In the genomic region with DNA sequence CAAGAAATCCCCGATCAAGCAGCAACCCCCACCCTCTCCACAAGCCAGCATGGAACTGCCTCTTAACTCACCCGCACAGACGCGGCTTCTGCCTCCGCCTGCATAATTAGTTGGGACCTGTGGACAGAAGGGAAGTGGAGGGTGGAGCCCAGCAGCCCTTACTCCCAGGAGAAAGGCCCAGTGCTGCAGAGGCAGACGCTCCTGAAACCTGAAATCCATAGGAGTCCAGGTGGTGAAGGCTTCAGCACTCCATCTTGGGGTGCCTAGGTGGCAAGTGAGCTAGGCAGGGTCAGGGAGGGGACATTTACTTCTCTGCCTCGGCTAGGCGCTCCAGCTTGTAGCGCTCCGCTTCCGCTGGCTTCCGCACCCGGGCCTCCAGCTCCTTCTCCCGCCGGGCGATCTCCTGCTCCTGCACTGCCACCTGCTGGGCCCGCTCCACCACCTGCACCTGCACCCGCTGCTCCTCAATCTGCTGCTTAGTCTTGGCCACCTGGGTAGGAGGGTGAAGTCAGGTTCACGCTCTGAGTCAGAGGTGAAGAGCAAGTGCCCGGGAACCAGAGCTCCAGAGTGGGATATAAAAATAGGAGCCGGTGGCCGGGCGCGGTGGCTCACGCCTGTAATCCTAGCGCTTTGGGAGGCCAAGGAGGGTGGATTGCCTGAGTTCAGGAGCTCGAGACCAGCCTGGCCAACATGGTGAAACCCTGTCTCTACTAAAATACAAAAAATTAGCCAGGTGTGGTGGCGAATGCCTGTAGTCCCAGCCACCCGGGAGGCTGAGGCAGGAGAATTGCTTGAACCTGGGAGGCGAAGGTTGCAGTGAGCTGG, we compare ENCODE assay signal across 8 cellular contexts.
DNase-seq lines count a peak whose midpoint lies in the region; ATAC-seq and TF ChIP-seq lines count a peak whose summit lies in the region.

No MANE protein-coding gene starts in this region.

- no peak overlapping the region for H3K27ac Mint-ChIP-seq in nephron progenitor cell

- ATAC-seq in HG03045 (IDR thresholded peaks at IDR 0.05; ENCODE audit: unreplicated experiment) (peak; percentile 56), GM21526 (IDR thresholded peaks at IDR 0.05; ENCODE audit: low FRiP score, unreplicated experiment) (no peak)

- H3K4me1 ChIP-seq in stomach smooth muscle (ENCODE audit: control insufficient read depth, insufficient read depth, low read length) = peaks cover 19% of the 10 kb centered on the region

- no peak overlapping the region for H3K4me3 Mint-ChIP-seq in nephron progenitor cell

- peak overlapping the region in 1 of 2 donors; percentile 58 for H3K9ac ChIP-seq in stomach smooth muscle (ENCODE audit: low read length in 2 of 2)

- peaks cover 33% of the 10 kb centered on the region for H3K36me3 Mint-ChIP-seq in nephron progenitor cell (ENCODE audit: low read depth)

- H3K36me3 ChIP-seq in stomach smooth muscle (ENCODE audit: control insufficient read depth in 2 of 2, insufficient read depth in 2 of 2, low read length in 2 of 2) = peaks cover 37 to 47% of the 10 kb centered on the region in 2 donors

- H3K4me3 ChIP-seq in epithelial cell of esophagus (ENCODE audit: low read length) (peak overlapping the region; percentile 15), stomach smooth muscle (ENCODE audit: low read length in 2 of 2) (peak overlapping the region in 1 of 2 donors; percentile 15)

- peak overlapping the region; percentile 53 for H3K27ac ChIP-seq in stomach smooth muscle (ENCODE audit: low read length)

- DNase-seq in DMS79 treated with DMSO at 0.1 percent for 48 hours (lab: John Stamatoyannopoulos, UW) (peak; percentile 84), NCI-H526 (lab: John Stamatoyannopoulos, UW) (peak; percentile 49 to 94), epithelial cell of esophagus (ENCODE audit: low read depth) (peak; percentile 91), nephron progenitor cell (peak; percentile 80)
- DNase-seq in activated CD8-positive, alpha-beta memory T cell treated with anti-CD3 and anti-CD28 coated beads, Interleukin-2, amount 50 U/mL, for 4 hours = peak; percentile 85

- H3K27me3 ChIP-seq in stomach smooth muscle (ENCODE audit: control insufficient read depth in 1 of 2, insufficient read depth in 2 of 2, low read length in 2 of 2) = no peaks in the 10 kb centered on the region

- peaks cover 6% of the 10 kb centered on the region for H3K4me1 Mint-ChIP-seq in nephron progenitor cell

- no peaks in the 10 kb centered on the region for H3K9me3 ChIP-seq in stomach smooth muscle (ENCODE audit: control insufficient read depth in 2 of 2, low read length in 2 of 2)

- H3K27me3 Mint-ChIP-seq in nephron progenitor cell (ENCODE audit: low read depth, poor library complexity) = no peaks in the 10 kb centered on the region

- TF ChIP-seq CTCF in epithelial cell of esophagus (IDR thresholded peaks at IDR 0.05; ENCODE audit: insufficient read depth, low read depth, low read length, missing control alignments) (peak; percentile 87), nephron progenitor cell (IDR thresholded peaks at IDR 0.05) (peak; percentile 55)

- no peaks in the 10 kb centered on the region for H3K9me3 Mint-ChIP-seq in nephron progenitor cell
